In the genomic region with DNA sequence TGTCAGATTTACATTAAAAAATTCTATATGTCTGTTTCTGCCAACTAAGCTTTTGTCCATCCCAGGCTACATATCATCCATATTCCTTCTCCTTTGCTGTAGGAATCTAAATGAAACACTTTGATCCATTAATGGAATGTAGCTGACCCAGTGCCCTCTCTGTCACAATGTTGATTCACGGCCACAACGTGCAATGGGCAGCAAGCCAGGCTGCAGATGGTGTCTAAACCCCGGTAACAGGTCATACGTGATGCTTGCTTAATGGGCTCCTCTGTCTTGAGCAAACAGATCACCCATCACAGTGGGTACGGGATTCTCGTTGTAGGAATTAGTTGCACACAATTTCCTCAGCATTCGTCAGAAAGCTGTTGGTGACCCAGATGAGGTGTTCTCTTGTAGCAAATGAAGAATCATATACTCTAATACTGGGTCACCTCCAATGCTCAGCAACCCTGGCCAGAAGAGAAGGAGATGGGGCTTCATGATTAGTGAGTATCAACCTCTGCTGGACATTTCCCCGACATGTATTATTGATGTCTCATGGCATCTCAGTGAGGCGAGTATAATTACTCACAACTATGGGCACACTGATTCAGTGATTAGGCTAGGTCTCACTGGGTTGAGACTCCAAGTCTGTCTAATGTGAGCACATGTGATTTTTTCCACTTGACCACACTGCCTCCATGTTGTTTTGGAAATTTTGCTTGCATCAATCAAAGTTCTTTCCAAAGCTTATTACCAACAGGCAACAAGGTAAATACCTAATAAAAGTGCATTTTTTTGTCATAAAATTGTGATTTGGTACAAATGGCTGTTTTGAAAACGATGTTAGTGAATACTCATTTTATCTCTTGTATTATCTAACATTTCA, we compare ENCODE assay signal across 2 cellular contexts.
TF ChIP-seq lines count a peak whose summit lies in the region.

No MANE protein-coding gene starts in this region.

TF ChIP-seq in liver, 16 proteins besides CTCF, POLR2A, EP300 and RAD21 (continued from another document):
- TF ChIP-seq, protein P1, sequence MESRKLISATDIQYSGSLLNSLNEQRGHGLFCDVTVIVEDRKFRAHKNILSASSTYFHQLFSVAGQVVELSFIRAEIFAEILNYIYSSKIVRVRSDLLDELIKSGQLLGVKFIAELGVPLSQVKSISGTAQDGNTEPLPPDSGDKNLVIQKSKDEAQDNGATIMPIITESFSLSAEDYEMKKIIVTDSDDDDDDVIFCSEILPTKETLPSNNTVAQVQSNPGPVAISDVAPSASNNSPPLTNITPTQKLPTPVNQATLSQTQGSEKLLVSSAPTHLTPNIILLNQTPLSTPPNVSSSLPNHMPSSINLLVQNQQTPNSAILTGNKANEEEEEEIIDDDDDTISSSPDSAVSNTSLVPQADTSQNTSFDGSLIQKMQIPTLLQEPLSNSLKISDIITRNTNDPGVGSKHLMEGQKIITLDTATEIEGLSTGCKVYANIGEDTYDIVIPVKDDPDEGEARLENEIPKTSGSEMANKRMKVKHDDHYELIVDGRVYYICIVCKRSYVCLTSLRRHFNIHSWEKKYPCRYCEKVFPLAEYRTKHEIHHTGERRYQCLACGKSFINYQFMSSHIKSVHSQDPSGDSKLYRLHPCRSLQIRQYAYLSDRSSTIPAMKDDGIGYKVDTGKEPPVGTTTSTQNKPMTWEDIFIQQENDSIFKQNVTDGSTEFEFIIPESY (IDR thresholded peaks at IDR 0.05), result peak; percentile 40
- TF ChIP-seq SP1 (IDR thresholded peaks at IDR 0.05), result peak; percentile 74
- peak; percentile 84 for TF ChIP-seq YY1 (IDR thresholded peaks at IDR 0.05)
- TF ChIP-seq TAF1 (conservative IDR thresholded peaks at IDR 0.05), result no peak
- TF ChIP-seq GABPA (IDR thresholded peaks at IDR 0.05 in 1 of 2, conservative IDR thresholded peaks at IDR 0.05 in 1 of 2), result no peak
- peak; percentile 73 to 84 for TF ChIP-seq RXRA (IDR thresholded peaks at IDR 0.05)
- peak; percentile 74 to 80 for TF ChIP-seq HNF4A (conservative IDR thresholded peaks at IDR 0.05)
- no peak for TF ChIP-seq EGR1 (IDR thresholded peaks at IDR 0.05; ENCODE audit: low read depth in 2 of 2)
- peak in 1 of 2 donors; percentile 37 for TF ChIP-seq JUND (IDR thresholded peaks at IDR 0.05)
- TF ChIP-seq, protein P2, sequence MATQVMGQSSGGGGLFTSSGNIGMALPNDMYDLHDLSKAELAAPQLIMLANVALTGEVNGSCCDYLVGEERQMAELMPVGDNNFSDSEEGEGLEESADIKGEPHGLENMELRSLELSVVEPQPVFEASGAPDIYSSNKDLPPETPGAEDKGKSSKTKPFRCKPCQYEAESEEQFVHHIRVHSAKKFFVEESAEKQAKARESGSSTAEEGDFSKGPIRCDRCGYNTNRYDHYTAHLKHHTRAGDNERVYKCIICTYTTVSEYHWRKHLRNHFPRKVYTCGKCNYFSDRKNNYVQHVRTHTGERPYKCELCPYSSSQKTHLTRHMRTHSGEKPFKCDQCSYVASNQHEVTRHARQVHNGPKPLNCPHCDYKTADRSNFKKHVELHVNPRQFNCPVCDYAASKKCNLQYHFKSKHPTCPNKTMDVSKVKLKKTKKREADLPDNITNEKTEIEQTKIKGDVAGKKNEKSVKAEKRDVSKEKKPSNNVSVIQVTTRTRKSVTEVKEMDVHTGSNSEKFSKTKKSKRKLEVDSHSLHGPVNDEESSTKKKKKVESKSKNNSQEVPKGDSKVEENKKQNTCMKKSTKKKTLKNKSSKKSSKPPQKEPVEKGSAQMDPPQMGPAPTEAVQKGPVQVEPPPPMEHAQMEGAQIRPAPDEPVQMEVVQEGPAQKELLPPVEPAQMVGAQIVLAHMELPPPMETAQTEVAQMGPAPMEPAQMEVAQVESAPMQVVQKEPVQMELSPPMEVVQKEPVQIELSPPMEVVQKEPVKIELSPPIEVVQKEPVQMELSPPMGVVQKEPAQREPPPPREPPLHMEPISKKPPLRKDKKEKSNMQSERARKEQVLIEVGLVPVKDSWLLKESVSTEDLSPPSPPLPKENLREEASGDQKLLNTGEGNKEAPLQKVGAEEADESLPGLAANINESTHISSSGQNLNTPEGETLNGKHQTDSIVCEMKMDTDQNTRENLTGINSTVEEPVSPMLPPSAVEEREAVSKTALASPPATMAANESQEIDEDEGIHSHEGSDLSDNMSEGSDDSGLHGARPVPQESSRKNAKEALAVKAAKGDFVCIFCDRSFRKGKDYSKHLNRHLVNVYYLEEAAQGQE (IDR thresholded peaks at IDR 0.05), result no peak
- TF ChIP-seq NR2F2 (IDR thresholded peaks at IDR 0.05), result peak; percentile 83

TF ChIP-seq in GM23338, 12 proteins besides CTCF, POLR2A, EP300 and RAD21 (continued from another document):
- TF ChIP-seq, protein P2 (IDR thresholded peaks at IDR 0.05; ENCODE audit: unreplicated experiment), result no peak
- TF ChIP-seq NANOG (IDR thresholded peaks at IDR 0.05; ENCODE audit: borderline replicate concordance) (no peak), POLR2AphosphoS5 (IDR thresholded peaks at IDR 0.05; ENCODE audit: low read depth) (no peak), EZH2phosphoT487 (IDR thresholded peaks at IDR 0.05; ENCODE audit: unreplicated experiment) (no peak), ZNF114 (CRISPR knock-in tag; IDR thresholded peaks at IDR 0.05) (no peak), CREB1 (CRISPR knock-in tag; IDR thresholded peaks at IDR 0.05; ENCODE audit: low read depth) (no peak), EZH2 (IDR thresholded peaks at IDR 0.05; ENCODE audit: low read depth, unreplicated experiment) (no peak)
- TF ChIP-seq, protein P3, sequence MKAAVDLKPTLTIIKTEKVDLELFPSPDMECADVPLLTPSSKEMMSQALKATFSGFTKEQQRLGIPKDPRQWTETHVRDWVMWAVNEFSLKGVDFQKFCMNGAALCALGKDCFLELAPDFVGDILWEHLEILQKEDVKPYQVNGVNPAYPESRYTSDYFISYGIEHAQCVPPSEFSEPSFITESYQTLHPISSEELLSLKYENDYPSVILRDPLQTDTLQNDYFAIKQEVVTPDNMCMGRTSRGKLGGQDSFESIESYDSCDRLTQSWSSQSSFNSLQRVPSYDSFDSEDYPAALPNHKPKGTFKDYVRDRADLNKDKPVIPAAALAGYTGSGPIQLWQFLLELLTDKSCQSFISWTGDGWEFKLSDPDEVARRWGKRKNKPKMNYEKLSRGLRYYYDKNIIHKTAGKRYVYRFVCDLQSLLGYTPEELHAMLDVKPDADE (IDR thresholded peaks at IDR 0.05), result no peak
- TF ChIP-seq, protein P4, sequence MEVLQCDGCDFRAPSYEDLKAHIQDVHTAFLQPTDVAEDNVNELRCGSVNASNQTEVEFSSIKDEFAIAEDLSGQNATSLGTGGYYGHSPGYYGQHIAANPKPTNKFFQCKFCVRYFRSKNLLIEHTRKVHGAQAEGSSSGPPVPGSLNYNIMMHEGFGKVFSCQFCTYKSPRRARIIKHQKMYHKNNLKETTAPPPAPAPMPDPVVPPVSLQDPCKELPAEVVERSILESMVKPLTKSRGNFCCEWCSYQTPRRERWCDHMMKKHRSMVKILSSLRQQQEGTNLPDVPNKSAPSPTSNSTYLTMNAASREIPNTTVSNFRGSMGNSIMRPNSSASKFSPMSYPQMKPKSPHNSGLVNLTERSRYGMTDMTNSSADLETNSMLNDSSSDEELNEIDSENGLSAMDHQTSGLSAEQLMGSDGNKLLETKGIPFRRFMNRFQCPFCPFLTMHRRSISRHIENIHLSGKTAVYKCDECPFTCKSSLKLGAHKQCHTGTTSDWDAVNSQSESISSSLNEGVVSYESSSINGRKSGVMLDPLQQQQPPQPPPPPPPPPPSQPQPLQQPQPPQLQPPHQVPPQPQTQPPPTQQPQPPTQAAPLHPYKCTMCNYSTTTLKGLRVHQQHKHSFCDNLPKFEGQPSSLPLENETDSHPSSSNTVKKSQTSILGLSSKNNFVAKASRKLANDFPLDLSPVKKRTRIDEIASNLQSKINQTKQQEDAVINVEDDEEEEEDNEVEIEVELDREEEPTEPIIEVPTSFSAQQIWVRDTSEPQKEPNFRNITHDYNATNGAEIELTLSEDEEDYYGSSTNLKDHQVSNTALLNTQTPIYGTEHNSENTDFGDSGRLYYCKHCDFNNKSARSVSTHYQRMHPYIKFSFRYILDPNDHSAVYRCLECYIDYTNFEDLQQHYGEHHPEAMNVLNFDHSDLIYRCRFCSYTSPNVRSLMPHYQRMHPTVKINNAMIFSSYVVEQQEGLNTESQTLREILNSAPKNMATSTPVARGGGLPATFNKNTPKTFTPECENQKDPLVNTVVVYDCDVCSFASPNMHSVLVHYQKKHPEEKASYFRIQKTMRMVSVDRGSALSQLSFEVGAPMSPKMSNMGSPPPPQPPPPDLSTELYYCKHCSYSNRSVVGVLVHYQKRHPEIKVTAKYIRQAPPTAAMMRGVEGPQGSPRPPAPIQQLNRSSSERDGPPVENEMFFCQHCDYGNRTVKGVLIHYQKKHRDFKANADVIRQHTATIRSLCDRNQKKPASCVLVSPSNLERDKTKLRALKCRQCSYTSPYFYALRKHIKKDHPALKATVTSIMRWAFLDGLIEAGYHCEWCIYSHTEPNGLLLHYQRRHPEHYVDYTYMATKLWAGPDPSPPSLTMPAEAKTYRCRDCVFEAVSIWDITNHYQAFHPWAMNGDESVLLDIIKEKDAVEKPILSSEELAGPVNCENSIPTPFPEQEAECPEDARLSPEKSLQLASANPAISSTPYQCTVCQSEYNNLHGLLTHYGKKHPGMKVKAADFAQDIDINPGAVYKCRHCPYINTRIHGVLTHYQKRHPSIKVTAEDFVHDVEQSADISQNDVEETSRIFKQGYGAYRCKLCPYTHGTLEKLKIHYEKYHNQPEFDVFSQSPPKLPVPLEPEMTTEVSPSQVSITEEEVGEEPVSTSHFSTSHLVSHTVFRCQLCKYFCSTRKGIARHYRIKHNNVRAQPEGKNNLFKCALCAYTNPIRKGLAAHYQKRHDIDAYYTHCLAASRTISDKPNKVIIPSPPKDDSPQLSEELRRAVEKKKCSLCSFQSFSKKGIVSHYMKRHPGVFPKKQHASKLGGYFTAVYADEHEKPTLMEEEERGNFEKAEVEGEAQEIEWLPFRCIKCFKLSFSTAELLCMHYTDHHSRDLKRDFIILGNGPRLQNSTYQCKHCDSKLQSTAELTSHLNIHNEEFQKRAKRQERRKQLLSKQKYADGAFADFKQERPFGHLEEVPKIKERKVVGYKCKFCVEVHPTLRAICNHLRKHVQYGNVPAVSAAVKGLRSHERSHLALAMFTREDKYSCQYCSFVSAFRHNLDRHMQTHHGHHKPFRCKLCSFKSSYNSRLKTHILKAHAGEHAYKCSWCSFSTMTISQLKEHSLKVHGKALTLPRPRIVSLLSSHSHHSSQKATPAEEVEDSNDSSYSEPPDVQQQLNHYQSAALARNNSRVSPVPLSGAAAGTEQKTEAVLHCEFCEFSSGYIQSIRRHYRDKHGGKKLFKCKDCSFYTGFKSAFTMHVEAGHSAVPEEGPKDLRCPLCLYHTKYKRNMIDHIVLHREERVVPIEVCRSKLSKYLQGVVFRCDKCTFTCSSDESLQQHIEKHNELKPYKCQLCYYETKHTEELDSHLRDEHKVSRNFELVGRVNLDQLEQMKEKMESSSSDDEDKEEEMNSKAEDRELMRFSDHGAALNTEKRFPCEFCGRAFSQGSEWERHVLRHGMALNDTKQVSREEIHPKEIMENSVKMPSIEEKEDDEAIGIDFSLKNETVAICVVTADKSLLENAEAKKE (CRISPR knock-in tag; IDR thresholded peaks at IDR 0.05), result no peak
